In the genomic region with DNA sequence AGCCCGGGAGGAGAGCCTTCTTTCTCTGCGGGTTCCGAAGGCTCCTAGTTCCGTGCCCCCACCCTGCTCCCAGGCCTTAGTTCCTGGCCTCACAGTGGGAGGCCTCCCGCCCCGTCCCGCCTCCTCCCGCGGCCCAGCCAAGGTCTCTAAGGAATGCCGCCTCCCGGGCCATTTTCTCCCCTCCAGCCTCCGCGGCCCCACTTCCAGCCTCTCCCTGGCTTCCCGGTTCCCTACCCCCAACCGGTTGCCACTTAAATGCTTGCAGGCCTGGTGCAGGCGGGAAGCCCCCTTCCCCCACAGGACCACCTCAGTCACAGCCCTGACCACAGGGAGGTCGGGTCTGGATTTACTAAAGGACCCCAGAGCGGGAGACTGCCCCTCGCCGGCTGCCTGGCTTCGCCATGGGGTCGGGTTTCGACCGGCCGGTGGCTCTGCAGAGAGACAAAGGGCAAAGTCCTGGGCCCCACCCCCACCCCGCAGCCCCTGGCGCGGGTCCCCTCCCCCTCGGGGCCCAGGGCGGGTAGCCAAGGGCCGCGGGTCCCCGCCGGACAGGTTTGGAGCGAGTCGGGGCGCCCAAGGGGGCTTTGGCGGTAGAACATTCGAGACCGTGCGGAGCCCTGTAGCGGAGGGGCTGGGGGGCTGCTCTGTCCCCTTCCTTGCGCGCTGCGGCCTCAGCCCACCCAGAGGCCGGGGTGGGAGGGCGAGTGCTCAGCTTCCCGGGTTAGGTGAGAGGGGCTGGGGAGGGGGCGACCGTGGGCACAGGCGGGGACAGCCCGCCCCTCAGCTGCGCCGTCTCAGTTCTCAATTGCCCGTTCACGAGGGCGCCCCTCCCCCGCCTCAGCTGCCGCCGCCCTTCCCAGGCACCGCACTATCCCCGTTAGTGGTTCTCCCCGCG, we compare ENCODE assay signal across 2 cellular contexts.
TF ChIP-seq lines count a peak whose summit lies in the region.

No MANE protein-coding gene starts in this region.

TF ChIP-seq in A549, 52 proteins besides CTCF, POLR2A, EP300 and RAD21:
- TF ChIP-seq ZC3H11A (IDR thresholded peaks at IDR 0.05) (no peak), ZSCAN20 (CRISPR knock-in tag; IDR thresholded peaks at IDR 0.05) (no peak), RARB (CRISPR knock-in tag; IDR thresholded peaks at IDR 0.05) (no peak), NPAS2 (CRISPR knock-in tag; IDR thresholded peaks at IDR 0.05; ENCODE audit: borderline replicate concordance) (no peak), ZFP36 (IDR thresholded peaks at IDR 0.05; ENCODE audit: borderline replicate concordance, partially characterized antibody) (no peak)
- TF ChIP-seq, protein P1, sequence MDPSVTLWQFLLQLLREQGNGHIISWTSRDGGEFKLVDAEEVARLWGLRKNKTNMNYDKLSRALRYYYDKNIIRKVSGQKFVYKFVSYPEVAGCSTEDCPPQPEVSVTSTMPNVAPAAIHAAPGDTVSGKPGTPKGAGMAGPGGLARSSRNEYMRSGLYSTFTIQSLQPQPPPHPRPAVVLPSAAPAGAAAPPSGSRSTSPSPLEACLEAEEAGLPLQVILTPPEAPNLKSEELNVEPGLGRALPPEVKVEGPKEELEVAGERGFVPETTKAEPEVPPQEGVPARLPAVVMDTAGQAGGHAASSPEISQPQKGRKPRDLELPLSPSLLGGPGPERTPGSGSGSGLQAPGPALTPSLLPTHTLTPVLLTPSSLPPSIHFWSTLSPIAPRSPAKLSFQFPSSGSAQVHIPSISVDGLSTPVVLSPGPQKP (IDR thresholded peaks at IDR 0.05; ENCODE audit: low read depth, low read length) = no peak

TF ChIP-seq in HEK293, 187 proteins besides CTCF, POLR2A, EP300 and RAD21 (continues in another document):
- TF ChIP-seq ZNF202 (tag by site-specific recombination; IDR thresholded peaks at IDR 0.05; ENCODE audit: borderline replicate concordance) = 0 out of 2 replicates have a peak, but pooled peaks have one; percentile 28
- TF ChIP-seq SP7 (tag by site-specific recombination; IDR thresholded peaks at IDR 0.05) = peak; percentile 57; the same call in 1 of the 2 replicates
- TF ChIP-seq, protein P2, sequence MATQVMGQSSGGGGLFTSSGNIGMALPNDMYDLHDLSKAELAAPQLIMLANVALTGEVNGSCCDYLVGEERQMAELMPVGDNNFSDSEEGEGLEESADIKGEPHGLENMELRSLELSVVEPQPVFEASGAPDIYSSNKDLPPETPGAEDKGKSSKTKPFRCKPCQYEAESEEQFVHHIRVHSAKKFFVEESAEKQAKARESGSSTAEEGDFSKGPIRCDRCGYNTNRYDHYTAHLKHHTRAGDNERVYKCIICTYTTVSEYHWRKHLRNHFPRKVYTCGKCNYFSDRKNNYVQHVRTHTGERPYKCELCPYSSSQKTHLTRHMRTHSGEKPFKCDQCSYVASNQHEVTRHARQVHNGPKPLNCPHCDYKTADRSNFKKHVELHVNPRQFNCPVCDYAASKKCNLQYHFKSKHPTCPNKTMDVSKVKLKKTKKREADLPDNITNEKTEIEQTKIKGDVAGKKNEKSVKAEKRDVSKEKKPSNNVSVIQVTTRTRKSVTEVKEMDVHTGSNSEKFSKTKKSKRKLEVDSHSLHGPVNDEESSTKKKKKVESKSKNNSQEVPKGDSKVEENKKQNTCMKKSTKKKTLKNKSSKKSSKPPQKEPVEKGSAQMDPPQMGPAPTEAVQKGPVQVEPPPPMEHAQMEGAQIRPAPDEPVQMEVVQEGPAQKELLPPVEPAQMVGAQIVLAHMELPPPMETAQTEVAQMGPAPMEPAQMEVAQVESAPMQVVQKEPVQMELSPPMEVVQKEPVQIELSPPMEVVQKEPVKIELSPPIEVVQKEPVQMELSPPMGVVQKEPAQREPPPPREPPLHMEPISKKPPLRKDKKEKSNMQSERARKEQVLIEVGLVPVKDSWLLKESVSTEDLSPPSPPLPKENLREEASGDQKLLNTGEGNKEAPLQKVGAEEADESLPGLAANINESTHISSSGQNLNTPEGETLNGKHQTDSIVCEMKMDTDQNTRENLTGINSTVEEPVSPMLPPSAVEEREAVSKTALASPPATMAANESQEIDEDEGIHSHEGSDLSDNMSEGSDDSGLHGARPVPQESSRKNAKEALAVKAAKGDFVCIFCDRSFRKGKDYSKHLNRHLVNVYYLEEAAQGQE (tag by site-specific recombination; IDR thresholded peaks at IDR 0.05) = no peak
- TF ChIP-seq, protein P3, sequence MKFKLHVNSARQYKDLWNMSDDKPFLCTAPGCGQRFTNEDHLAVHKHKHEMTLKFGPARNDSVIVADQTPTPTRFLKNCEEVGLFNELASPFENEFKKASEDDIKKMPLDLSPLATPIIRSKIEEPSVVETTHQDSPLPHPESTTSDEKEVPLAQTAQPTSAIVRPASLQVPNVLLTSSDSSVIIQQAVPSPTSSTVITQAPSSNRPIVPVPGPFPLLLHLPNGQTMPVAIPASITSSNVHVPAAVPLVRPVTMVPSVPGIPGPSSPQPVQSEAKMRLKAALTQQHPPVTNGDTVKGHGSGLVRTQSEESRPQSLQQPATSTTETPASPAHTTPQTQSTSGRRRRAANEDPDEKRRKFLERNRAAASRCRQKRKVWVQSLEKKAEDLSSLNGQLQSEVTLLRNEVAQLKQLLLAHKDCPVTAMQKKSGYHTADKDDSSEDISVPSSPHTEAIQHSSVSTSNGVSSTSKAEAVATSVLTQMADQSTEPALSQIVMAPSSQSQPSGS (tag by site-specific recombination; IDR thresholded peaks at IDR 0.05; ENCODE audit: low read depth) = no peak
- TF ChIP-seq ZNF37A (tag by site-specific recombination; IDR thresholded peaks at IDR 0.05) = no peak
- TF ChIP-seq GLI2 (tag by site-specific recombination; IDR thresholded peaks at IDR 0.05; ENCODE audit: borderline replicate concordance, low read depth) = no peak
- TF ChIP-seq, protein P4, sequence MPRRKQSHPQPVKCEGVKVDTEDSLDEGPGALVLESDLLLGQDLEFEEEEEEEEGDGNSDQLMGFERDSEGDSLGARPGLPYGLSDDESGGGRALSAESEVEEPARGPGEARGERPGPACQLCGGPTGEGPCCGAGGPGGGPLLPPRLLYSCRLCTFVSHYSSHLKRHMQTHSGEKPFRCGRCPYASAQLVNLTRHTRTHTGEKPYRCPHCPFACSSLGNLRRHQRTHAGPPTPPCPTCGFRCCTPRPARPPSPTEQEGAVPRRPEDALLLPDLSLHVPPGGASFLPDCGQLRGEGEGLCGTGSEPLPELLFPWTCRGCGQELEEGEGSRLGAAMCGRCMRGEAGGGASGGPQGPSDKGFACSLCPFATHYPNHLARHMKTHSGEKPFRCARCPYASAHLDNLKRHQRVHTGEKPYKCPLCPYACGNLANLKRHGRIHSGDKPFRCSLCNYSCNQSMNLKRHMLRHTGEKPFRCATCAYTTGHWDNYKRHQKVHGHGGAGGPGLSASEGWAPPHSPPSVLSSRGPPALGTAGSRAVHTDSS (tag by site-specific recombination; IDR thresholded peaks at IDR 0.05) = no peak
- no peak for TF ChIP-seq ZNF529 (tag by site-specific recombination; IDR thresholded peaks at IDR 0.05; ENCODE audit: insufficient replicate concordance)
- no peak for TF ChIP-seq SCRT2 (tag by site-specific recombination; IDR thresholded peaks at IDR 0.05)
- TF ChIP-seq ZIC2 (tag by site-specific recombination; IDR thresholded peaks at IDR 0.05) = peak; percentile 40
- no peak for TF ChIP-seq KLF10 (tag by site-specific recombination; IDR thresholded peaks at IDR 0.05)
- no peak for TF ChIP-seq GFI1B (tag by site-specific recombination; IDR thresholded peaks at IDR 0.05)
- no peak for TF ChIP-seq ZNF610 (tag by site-specific recombination; IDR thresholded peaks at IDR 0.05; ENCODE audit: borderline replicate concordance)
- TF ChIP-seq, protein P5, sequence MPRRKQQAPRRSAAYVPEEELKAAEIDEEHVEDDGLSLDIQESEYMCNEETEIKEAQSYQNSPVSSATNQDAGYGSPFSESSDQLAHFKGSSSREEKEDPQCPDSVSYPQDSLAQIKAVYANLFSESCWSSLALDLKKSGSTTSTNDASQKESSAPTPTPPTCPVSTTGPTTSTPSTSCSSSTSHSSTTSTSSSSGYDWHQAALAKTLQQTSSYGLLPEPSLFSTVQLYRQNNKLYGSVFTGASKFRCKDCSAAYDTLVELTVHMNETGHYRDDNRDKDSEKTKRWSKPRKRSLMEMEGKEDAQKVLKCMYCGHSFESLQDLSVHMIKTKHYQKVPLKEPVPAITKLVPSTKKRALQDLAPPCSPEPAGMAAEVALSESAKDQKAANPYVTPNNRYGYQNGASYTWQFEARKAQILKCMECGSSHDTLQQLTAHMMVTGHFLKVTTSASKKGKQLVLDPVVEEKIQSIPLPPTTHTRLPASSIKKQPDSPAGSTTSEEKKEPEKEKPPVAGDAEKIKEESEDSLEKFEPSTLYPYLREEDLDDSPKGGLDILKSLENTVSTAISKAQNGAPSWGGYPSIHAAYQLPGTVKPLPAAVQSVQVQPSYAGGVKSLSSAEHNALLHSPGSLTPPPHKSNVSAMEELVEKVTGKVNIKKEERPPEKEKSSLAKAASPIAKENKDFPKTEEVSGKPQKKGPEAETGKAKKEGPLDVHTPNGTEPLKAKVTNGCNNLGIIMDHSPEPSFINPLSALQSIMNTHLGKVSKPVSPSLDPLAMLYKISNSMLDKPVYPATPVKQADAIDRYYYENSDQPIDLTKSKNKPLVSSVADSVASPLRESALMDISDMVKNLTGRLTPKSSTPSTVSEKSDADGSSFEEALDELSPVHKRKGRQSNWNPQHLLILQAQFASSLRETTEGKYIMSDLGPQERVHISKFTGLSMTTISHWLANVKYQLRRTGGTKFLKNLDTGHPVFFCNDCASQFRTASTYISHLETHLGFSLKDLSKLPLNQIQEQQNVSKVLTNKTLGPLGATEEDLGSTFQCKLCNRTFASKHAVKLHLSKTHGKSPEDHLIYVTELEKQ (tag by site-specific recombination; IDR thresholded peaks at IDR 0.05; ENCODE audit: borderline replicate concordance) = no peak
- no peak for TF ChIP-seq ZNF530 (tag by site-specific recombination; IDR thresholded peaks at IDR 0.05; ENCODE audit: low read depth)
- no peak for TF ChIP-seq ZBTB21 (tag by site-specific recombination; IDR thresholded peaks at IDR 0.05)
- no peak for TF ChIP-seq PRDM1 (tag by site-specific recombination; IDR thresholded peaks at IDR 0.05)
- TF ChIP-seq ZNF558 (tag by site-specific recombination; IDR thresholded peaks at IDR 0.05) = no peak
- no peak for TF ChIP-seq ZNF221 (tag by site-specific recombination; IDR thresholded peaks at IDR 0.05; ENCODE audit: borderline replicate concordance)
- TF ChIP-seq ZNF391 (tag by site-specific recombination; IDR thresholded peaks at IDR 0.05; ENCODE audit: borderline replicate concordance, low read depth) = no peak
- no peak for TF ChIP-seq ZNF701 (tag by site-specific recombination; IDR thresholded peaks at IDR 0.05)
- no peak for TF ChIP-seq ZFP69B (tag by site-specific recombination; IDR thresholded peaks at IDR 0.05)
- 0 out of 2 replicates have a peak, but pooled peaks have one; percentile 32 for TF ChIP-seq IKZF3 (tag by site-specific recombination; IDR thresholded peaks at IDR 0.05)
- peak; percentile 75 for TF ChIP-seq GLIS1 (tag by site-specific recombination; IDR thresholded peaks at IDR 0.05)
- TF ChIP-seq ZNF501 (tag by site-specific recombination; IDR thresholded peaks at IDR 0.05) = no peak
- no peak for TF ChIP-seq ZNF785 (tag by site-specific recombination; IDR thresholded peaks at IDR 0.05)
- TF ChIP-seq EGR2 (tag by site-specific recombination; IDR thresholded peaks at IDR 0.05; ENCODE audit: low read depth) = peak; percentile 26; the same call in 1 of the 2 replicates
- TF ChIP-seq ZNF223 (tag by site-specific recombination; IDR thresholded peaks at IDR 0.05) = no peak
- TF ChIP-seq ZNF248 (tag by site-specific recombination; IDR thresholded peaks at IDR 0.05) = no peak
- no peak for TF ChIP-seq MZF1 (tag by site-specific recombination; IDR thresholded peaks at IDR 0.05; ENCODE audit: borderline replicate concordance)
- TF ChIP-seq KLF8 (tag by site-specific recombination; IDR thresholded peaks at IDR 0.05) = no peak
- TF ChIP-seq ZNF433 (tag by site-specific recombination; IDR thresholded peaks at IDR 0.05; ENCODE audit: low read depth) = no peak
- TF ChIP-seq ZNF677 (tag by site-specific recombination; IDR thresholded peaks at IDR 0.05) = no peak
- TF ChIP-seq, protein P6, sequence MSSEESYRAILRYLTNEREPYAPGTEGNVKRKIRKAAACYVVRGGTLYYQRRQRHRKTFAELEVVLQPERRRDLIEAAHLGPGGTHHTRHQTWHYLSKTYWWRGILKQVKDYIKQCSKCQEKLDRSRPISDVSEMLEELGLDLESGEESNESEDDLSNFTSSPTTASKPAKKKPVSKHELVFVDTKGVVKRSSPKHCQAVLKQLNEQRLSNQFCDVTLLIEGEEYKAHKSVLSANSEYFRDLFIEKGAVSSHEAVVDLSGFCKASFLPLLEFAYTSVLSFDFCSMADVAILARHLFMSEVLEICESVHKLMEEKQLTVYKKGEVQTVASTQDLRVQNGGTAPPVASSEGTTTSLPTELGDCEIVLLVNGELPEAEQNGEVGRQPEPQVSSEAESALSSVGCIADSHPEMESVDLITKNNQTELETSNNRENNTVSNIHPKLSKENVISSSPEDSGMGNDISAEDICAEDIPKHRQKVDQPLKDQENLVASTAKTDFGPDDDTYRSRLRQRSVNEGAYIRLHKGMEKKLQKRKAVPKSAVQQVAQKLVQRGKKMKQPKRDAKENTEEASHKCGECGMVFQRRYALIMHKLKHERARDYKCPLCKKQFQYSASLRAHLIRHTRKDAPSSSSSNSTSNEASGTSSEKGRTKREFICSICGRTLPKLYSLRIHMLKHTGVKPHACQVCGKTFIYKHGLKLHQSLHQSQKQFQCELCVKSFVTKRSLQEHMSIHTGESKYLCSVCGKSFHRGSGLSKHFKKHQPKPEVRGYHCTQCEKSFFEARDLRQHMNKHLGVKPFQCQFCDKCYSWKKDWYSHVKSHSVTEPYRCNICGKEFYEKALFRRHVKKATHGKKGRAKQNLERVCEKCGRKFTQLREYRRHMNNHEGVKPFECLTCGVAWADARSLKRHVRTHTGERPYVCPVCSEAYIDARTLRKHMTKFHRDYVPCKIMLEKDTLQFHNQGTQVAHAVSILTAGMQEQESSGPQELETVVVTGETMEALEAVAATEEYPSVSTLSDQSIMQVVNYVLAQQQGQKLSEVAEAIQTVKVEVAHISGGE (tag by site-specific recombination; conservative IDR thresholded peaks at IDR 0.05; ENCODE audit: low read depth) = no peak
- no peak for TF ChIP-seq ZNF16 (tag by site-specific recombination; IDR thresholded peaks at IDR 0.05; ENCODE audit: low read depth)
- TF ChIP-seq, protein P7, sequence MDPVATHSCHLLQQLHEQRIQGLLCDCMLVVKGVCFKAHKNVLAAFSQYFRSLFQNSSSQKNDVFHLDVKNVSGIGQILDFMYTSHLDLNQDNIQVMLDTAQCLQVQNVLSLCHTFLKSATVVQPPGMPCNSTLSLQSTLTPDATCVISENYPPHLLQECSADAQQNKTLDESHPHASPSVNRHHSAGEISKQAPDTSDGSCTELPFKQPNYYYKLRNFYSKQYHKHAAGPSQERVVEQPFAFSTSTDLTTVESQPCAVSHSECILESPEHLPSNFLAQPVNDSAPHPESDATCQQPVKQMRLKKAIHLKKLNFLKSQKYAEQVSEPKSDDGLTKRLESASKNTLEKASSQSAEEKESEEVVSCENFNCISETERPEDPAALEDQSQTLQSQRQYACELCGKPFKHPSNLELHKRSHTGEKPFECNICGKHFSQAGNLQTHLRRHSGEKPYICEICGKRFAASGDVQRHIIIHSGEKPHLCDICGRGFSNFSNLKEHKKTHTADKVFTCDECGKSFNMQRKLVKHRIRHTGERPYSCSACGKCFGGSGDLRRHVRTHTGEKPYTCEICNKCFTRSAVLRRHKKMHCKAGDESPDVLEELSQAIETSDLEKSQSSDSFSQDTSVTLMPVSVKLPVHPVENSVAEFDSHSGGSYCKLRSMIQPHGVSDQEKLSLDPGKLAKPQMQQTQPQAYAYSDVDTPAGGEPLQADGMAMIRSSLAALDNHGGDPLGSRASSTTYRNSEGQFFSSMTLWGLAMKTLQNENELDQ (tag by site-specific recombination; IDR thresholded peaks at IDR 0.05; ENCODE audit: low read depth) = no peak
